ENCODE assay signal across 8 cellular contexts in genomic region chr17:80833952-80834895, GRCh38.
DNase-seq lines count a peak whose midpoint lies in the region; ATAC-seq, FAIRE-seq and TF ChIP-seq lines count a peak whose summit lies in the region.

No MANE protein-coding gene starts in this region.

- H3K9me3 ChIP-seq in T-helper 17 cell (ENCODE audit: control insufficient read depth, low read length, poor library complexity, severe bottlenecking) (no peaks in the 10 kb centered on the region), gastrocnemius medialis (no peaks in the 10 kb centered on the region)

- H3K4me3 Mint-ChIP-seq in T-helper 17 cell: peak overlapping the region; percentile 60

- TF ChIP-seq CTCF in foreskin fibroblast (IDR thresholded peaks at IDR 0.05; ENCODE audit: low read depth, low read length) (no peak), gastrocnemius medialis (IDR thresholded peaks at IDR 0.05 in 4 of 5, conservative IDR thresholded peaks at IDR 0.05 in 1 of 5) (no peak)

- peak overlapping the region; percentile 85 to 96 (median 90) for H3K27ac ChIP-seq in gastrocnemius medialis

- H3K36me3 ChIP-seq in gastrocnemius medialis: peaks cover 0 to 8% of the 10 kb centered on the region in 2 donors

- no peaks in the 10 kb centered on the region for H3K27me3 ChIP-seq in gastrocnemius medialis

- TF ChIP-seq POLR2A in gastrocnemius medialis (IDR thresholded peaks at IDR 0.05): peak in 1 of 2 donors; percentile 13

- H3K4me1 Mint-ChIP-seq in T-helper 17 cell: peaks cover 19% of the 10 kb centered on the region

- H3K36me3 Mint-ChIP-seq in T-helper 17 cell (ENCODE audit: low read depth): no peaks in the 10 kb centered on the region

- intact Hi-C loops in gastrocnemius medialis (cut with DNase I; ENCODE audit: low total_unique reads): no loop called here

- peaks cover 23 to 27% of the 10 kb centered on the region in 2 donors for H3K4me1 ChIP-seq in gastrocnemius medialis

- H3K27ac Mint-ChIP-seq in T-helper 17 cell: peak overlapping the region; percentile 91

- no peak for FAIRE-seq in GM19239 (lab: Jason Lieb, UNC)

- DNase-seq in Daoy (ENCODE audit: low read depth) (peak; percentile 80), T-helper 17 cell (peak in 1 of 3 donors; percentile 6), foreskin fibroblast (peak; percentile 92 to 97), gastrocnemius medialis (peak; percentile 47 to 70), GM19239 (ENCODE audit: insufficient read length, low spot score) (no peak)
- DNase-seq in stimulated activated CD4-positive, alpha-beta T cell treated with anti-CD3 and anti-CD28 coated beads, Interleukin-4, amount 100 ng/mL, for 4 hours: no peak

- no peaks in the 10 kb centered on the region for H3K27me3 Mint-ChIP-seq in T-helper 17 cell

- ATAC-seq in T-helper 17 cell: no peak
- ATAC-seq in gastrocnemius medialis: peak; percentile 3 to 24
- ATAC-seq in GM21423 (IDR thresholded peaks at IDR 0.05; ENCODE audit: unreplicated experiment): no peak
- ATAC-seq in GM19023 (IDR thresholded peaks at IDR 0.05; ENCODE audit: unreplicated experiment): no peak

- in situ Hi-C loops in gastrocnemius medialis (cut with MboI; ENCODE audit: low sequenced_read_pairs in 4 of 4): no loop called here

- peak overlapping the region; percentile 49 to 56 for H3K4me3 ChIP-seq in foreskin fibroblast (ENCODE audit: low read depth in 1 of 2, low read length in 2 of 2)
- peak overlapping the region in 2 of 4 donors; percentile 42 to 60 for H3K4me3 ChIP-seq in gastrocnemius medialis

Comparison
In these comparisons a context has a peak if more than half of its experiments do, and no peak if none do; other contexts are left out.
1. DNase-seq: peak in Daoy (single experiment), foreskin fibroblast (2 of 2) and gastrocnemius medialis (2 of 2); none in stimulated activated CD4-positive, alpha-beta T cell treated with anti-CD3 and anti-CD28 coated beads, Interleukin-4, amount 100 ng/mL, for 4 hours (0 of 2) and GM19239 (single experiment).
2. ATAC-seq: peak in gastrocnemius medialis (2 of 2); none in T-helper 17 cell (single experiment), GM21423 (single experiment) and GM19023 (single experiment).